10 cellular contexts compared by ENCODE assay signal in the genomic region with DNA sequence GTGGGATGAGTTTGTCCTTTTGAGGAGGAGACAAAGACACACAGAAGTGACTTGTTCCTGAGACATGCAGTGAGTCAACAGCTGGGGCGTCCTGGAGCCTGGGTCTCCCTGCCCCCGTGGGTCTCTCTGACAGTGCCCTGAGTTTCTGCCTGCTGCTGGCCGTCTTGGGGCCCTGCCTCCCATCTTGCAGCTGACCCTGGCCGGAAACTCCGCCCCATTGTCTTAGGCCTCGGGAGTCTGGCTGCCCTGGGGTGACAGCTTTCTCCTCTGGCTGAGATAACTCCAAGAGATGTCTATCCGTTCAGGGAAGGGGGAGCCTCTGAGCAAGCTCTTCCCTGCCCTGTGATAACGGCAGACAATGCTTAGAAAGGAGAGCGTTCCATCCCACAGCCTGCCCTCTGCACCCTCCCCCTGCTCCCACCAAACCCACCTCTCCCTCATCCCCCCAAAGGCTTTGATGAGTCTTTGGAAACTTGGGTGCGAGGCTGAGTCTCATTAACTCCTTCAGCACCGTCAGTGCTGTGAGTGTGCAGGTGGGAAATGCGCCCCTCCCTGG.
A peak's percentile ranks its signal among the peaks of the same experiment; 100 is the strongest.
DNase-seq lines count a peak whose midpoint lies in the region; TF ChIP-seq lines count a peak whose summit lies in the region.
"Had no signal": no experiment of that assay in that cellular context is flagged by ENCODE, and none has a peak within 500 bp of the region (broad histone marks: within the 10 kb centered on the region; RNA-seq: fewer than 3 reads in every experiment).

No MANE protein-coding gene starts in this region.

- DNase-seq in Caki2 (ENCODE audit: low read depth) (peak; percentile 26), SJCRH30 (peak; percentile 94 to 96), foreskin fibroblast (peak; percentile 88 to 90), nephron progenitor cell (peak; percentile 39), GM19238 (ENCODE audit: insufficient read length, low spot score) (no peak)
- DNase-seq in activated CD4-positive, alpha-beta T cell treated with anti-CD3 and anti-CD28 coated beads, Interleukin-2, amount 10 ng/mL, durations not matched to agents 7 days and 5 days = no peak
- DNase-seq in stimulated activated CD4-positive, alpha-beta T cell treated with anti-CD3 and anti-CD28 coated beads, Interleukin-2, amount 100 ng/mL, for 24 hours = no peak
- DNase-seq in stimulated activated CD4-positive, alpha-beta T cell treated with anti-CD3 and anti-CD28 coated beads, Interleukin-1b, Interleukin-23, amount 100 ng/mL, for 48 hours = no peak
- DNase-seq: SIG-M5 had no signal

- H3K27me3 ChIP-seq in SJCRH30 = no peaks in the 10 kb centered on the region

- H3K27ac Mint-ChIP-seq in nephron progenitor cell = peak overlapping the region; percentile 83
- no peak overlapping the region for H3K27ac Mint-ChIP-seq in activated CD4-positive, alpha-beta T cell treated with anti-CD3 and anti-CD28 coated beads, Interleukin-2, amount 10 ng/mL, durations not matched to agents 7 days and 5 days
- H3K27ac Mint-ChIP-seq: activated T-helper 1 cell treated with anti-CD3 and anti-CD28 coated beads, Interleukin-12 subunit alpha, Interleukin-12 subunit beta, Interleukin-2, Interleukin-4 antibody, amounts not matched to agents 30 ng/mL and 10 ng/mL and 1 ng/mL, durations not matched to agents 14 hours and 24 hours and 36 hours had no signal

- no peaks in the 10 kb centered on the region for H3K9me3 ChIP-seq in SJCRH30 (replicated peaks)

- no peaks in the 10 kb centered on the region for H3K36me3 ChIP-seq in SJCRH30

- H3K27me3 Mint-ChIP-seq in nephron progenitor cell (ENCODE audit: low read depth, poor library complexity) = peaks cover 5% of the 10 kb centered on the region
- H3K27me3 Mint-ChIP-seq in activated CD4-positive, alpha-beta T cell treated with anti-CD3 and anti-CD28 coated beads, Interleukin-2, amount 10 ng/mL, durations not matched to agents 7 days and 5 days = peaks cover 2% of the 10 kb centered on the region

- no peak overlapping the region for H3K4me3 ChIP-seq in SJCRH30
- H3K4me3 ChIP-seq in foreskin fibroblast (ENCODE audit: low read depth in 1 of 2, low read length in 2 of 2) = no peak overlapping the region

- POLR2A ChIA-PET in activated CD4-positive, alpha-beta T cell treated with anti-CD3 and anti-CD28 coated beads, Interleukin-2, amount 10 ng/mL, durations not matched to agents 7 days and 5 days (lab: Charles Lee) = no interaction called here

- no peaks in the 10 kb centered on the region for H3K9me3 Mint-ChIP-seq in nephron progenitor cell
- no peaks in the 10 kb centered on the region for H3K9me3 Mint-ChIP-seq in activated CD4-positive, alpha-beta T cell treated with anti-CD3 and anti-CD28 coated beads, Interleukin-2, amount 10 ng/mL, durations not matched to agents 7 days and 5 days
- H3K9me3 Mint-ChIP-seq: activated T-helper 1 cell treated with anti-CD3 and anti-CD28 coated beads, Interleukin-12 subunit alpha, Interleukin-12 subunit beta, Interleukin-2, Interleukin-4 antibody, amounts not matched to agents 30 ng/mL and 10 ng/mL and 1 ng/mL, durations not matched to agents 14 hours and 24 hours and 36 hours had no signal

- in situ Hi-C loops in Caki2 (cut with HindIII; ENCODE audit: low pct_unique_long_range_greater_than_20kb, low sequenced_read_pairs) = no loop called here

- peaks cover 62% of the 10 kb centered on the region for H3K4me1 Mint-ChIP-seq in nephron progenitor cell
- no peaks in the 10 kb centered on the region for H3K4me1 Mint-ChIP-seq in activated CD4-positive, alpha-beta T cell treated with anti-CD3 and anti-CD28 coated beads, Interleukin-2, amount 10 ng/mL, durations not matched to agents 7 days and 5 days

- peaks cover 92% of the 10 kb centered on the region for H3K4me1 ChIP-seq in SJCRH30

- H3K27ac ChIP-seq in SJCRH30 = peak overlapping the region; percentile 82

- CTCF ChIA-PET in activated CD4-positive, alpha-beta T cell treated with anti-CD3 and anti-CD28 coated beads, Interleukin-2, amount 10 ng/mL, durations not matched to agents 7 days and 5 days (lab: Charles Lee) = interaction anchor here (0.9 to 1.7 kb wide), 2 partner anchors 11 to 29 kb away, joined by 3 to 5 read pairs; no protein-coding TSS in a partner anchor

- H3K36me3 Mint-ChIP-seq in nephron progenitor cell (ENCODE audit: low read depth) = no peaks in the 10 kb centered on the region
- no peaks in the 10 kb centered on the region for H3K36me3 Mint-ChIP-seq in activated CD4-positive, alpha-beta T cell treated with anti-CD3 and anti-CD28 coated beads, Interleukin-2, amount 10 ng/mL, durations not matched to agents 7 days and 5 days (ENCODE audit: low read depth)

- H3K4me3 Mint-ChIP-seq in nephron progenitor cell = peak overlapping the region; percentile 16
- H3K4me3 Mint-ChIP-seq in activated CD4-positive, alpha-beta T cell treated with anti-CD3 and anti-CD28 coated beads, Interleukin-2, amount 10 ng/mL, durations not matched to agents 7 days and 5 days = no peak overlapping the region
- H3K4me3 Mint-ChIP-seq: activated T-helper 1 cell treated with anti-CD3 and anti-CD28 coated beads, Interleukin-12 subunit alpha, Interleukin-12 subunit beta, Interleukin-2, Interleukin-4 antibody, amounts not matched to agents 30 ng/mL and 10 ng/mL and 1 ng/mL, durations not matched to agents 14 hours and 24 hours and 36 hours had no signal

- TF ChIP-seq CTCF in foreskin fibroblast (IDR thresholded peaks at IDR 0.05; ENCODE audit: low read depth, low read length) = peak; percentile 17
- no peak for TF ChIP-seq CTCF in nephron progenitor cell (IDR thresholded peaks at IDR 0.05)

Comparison
In these comparisons a context has a peak if more than half of its experiments do, and no peak if none do; other contexts are left out.
1. DNase-seq: peak in Caki2 (single experiment), SJCRH30 (2 of 2), foreskin fibroblast (2 of 2) and nephron progenitor cell (single experiment); none in activated CD4-positive, alpha-beta T cell treated with anti-CD3 and anti-CD28 coated beads, Interleukin-2, amount 10 ng/mL, durations not matched to agents 7 days and 5 days (single experiment), stimulated activated CD4-positive, alpha-beta T cell treated with anti-CD3 and anti-CD28 coated beads, Interleukin-2, amount 100 ng/mL, for 24 hours (0 of 2), GM19238 (single experiment) and stimulated activated CD4-positive, alpha-beta T cell treated with anti-CD3 and anti-CD28 coated beads, Interleukin-1b, Interleukin-23, amount 100 ng/mL, for 48 hours (single experiment).